In the genomic region with DNA sequence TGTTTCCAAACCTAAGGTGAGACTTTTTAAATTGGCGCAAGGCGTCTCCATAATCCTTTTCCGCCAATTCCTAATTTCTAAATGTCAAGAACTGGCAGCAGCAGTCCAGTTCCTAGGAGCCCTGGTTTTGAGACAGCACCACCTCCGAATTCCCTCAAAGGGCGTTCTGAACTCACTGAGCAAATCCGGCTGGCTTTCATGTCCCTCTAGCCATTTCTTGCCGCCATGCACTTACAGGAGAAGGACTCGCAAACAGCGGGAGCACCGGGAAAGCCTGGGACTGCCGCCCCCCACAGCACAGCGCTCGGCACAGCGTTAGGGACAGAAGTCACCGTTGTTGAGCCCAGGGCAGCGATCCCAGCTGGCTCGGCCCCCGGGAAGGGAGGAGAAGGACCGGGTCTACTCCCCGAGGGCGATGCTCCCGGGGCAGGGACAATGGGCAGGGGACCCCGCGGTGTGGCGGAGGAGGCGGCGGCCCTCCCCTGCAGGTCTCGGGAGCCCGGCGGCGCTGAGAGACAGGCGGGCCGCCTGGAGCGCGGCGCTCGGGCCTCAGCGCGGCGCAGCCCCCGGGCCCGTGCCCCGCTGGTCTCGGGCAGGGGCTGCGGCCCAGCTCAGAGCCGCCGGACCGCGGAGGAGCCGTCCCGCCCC, we compare ENCODE assay signal across 8 cellular contexts. TPM values are rescaled to one million over a fixed set of nuclear protein-coding genes. Genes with fewer than 3 reads are reported as not detected.
DNase-seq lines count a peak whose midpoint lies in the region; ATAC-seq and TF ChIP-seq lines count a peak whose summit lies in the region.

No MANE protein-coding gene starts in this region.

- H3K36me3 Mint-ChIP-seq in Caco-2 (ENCODE audit: insufficient read depth, unreplicated experiment), result peaks cover 25% of the 10 kb centered on the region

- H3K4me1 Mint-ChIP-seq in Caco-2 (ENCODE audit: low read depth, unreplicated experiment), result peaks cover 37% of the 10 kb centered on the region

- TF ChIP-seq EP300 in sigmoid colon (IDR thresholded peaks at IDR 0.05), result no peak

- no peak overlapping the region for H2AFZ ChIP-seq in SU-DHL-6 (ENCODE audit: low read depth, low read length, severe bottlenecking)

- ATAC-seq in GM21381 (IDR thresholded peaks at IDR 0.05; ENCODE audit: unreplicated experiment), result peak; percentile 8

- no peaks in the 10 kb centered on the region for H3K9me2 ChIP-seq in SU-DHL-6 (replicated peaks; ENCODE audit: insufficient read depth, low read length)

- H3K4me1 ChIP-seq in Caco-2 (peaks cover 39% of the 10 kb centered on the region), sigmoid colon (peaks cover 0 to 54% (median 46%) of the 10 kb centered on the region in 4 donors)

- TF ChIP-seq CTCF in Caco-2 (IDR thresholded peaks at IDR 0.05; ENCODE audit: insufficient read depth in 1 of 2, low read depth in 1 of 2, low read length in 1 of 2, severe bottlenecking in 1 of 2, unreplicated experiment in 1 of 2), result no peak
- TF ChIP-seq CTCF in SU-DHL-6 (IDR thresholded peaks at IDR 0.05; ENCODE audit: insufficient read depth, low read length, poor library complexity, severe bottlenecking), result no peak
- no peak for TF ChIP-seq CTCF in cardiac fibroblast (IDR thresholded peaks at IDR 0.05; ENCODE audit: low read depth, low read length)
- TF ChIP-seq CTCF in sigmoid colon (IDR thresholded peaks at IDR 0.05), result no peak

- POLR2A ChIA-PET in Caco-2 (lab: Charles Lee), result interaction anchor here (0.8 to 1.6 kb wide), 4 partner anchors 17 to 92 kb away, joined by 3 to 10 read pairs (median 8); no protein-coding TSS in a partner anchor

- H3F3A ChIP-seq in SU-DHL-6 (ENCODE audit: insufficient read depth), result peaks cover 45% of the 10 kb centered on the region

- no peaks in the 10 kb centered on the region for H3K9me3 Mint-ChIP-seq in Caco-2 (ENCODE audit: unreplicated experiment)

- no TSS peak for BruUV-seq in Caco-2 (replicated peaks; lab: Mats Ljungman, UMichigan)

- WGBS in sigmoid colon, 2 donors, result 0% methylated on average over 51 of the region's 51 CpGs

- H3K9ac ChIP-seq in SU-DHL-6 (ENCODE audit: low read length), result peak overlapping the region; percentile 82

- H3K4me3 Mint-ChIP-seq in Caco-2 (ENCODE audit: unreplicated experiment), result peak overlapping the region; percentile 85

- H3K27me3 Mint-ChIP-seq in Caco-2 (ENCODE audit: insufficient read depth, unreplicated experiment), result no peaks in the 10 kb centered on the region

- H3K36me3 ChIP-seq in Caco-2 (ENCODE audit: control insufficient read depth, insufficient read depth, low read length) (no peaks in the 10 kb centered on the region; the same call in 1 of the 2 replicates), SU-DHL-6 (ENCODE audit: low read length) (peaks cover 15% of the 10 kb centered on the region), sigmoid colon (peaks cover 0 to 4% (median 0%) of the 10 kb centered on the region in 4 donors)

- H3K4me2 ChIP-seq in SU-DHL-6 (ENCODE audit: low read depth, low read length, poor library complexity, severe bottlenecking), result peak overlapping the region; percentile 72

- H3K27me3 ChIP-seq in Caco-2 (replicated peaks; ENCODE audit: control insufficient read depth, insufficient read depth, low read length), result no peaks in the 10 kb centered on the region
- no peaks in the 10 kb centered on the region for H3K27me3 ChIP-seq in SU-DHL-6 (ENCODE audit: low read length)
- H3K27me3 ChIP-seq in sigmoid colon, result no peaks in the 10 kb centered on the region

- peaks cover 19% of the 10 kb centered on the region for H4K20me1 ChIP-seq in SU-DHL-6 (ENCODE audit: low read depth, low read length)

- CTCF ChIA-PET in Caco-2 (lab: Charles Lee), result interaction anchor here (1.2 kb wide), 1 partner anchor 28 kb away, joined by 6 read pairs; no protein-coding TSS in a partner anchor

- H3K79me2 ChIP-seq in SU-DHL-6 (ENCODE audit: insufficient read depth, low read length), result peaks cover 49% of the 10 kb centered on the region

- TF ChIP-seq POLR2A in sigmoid colon (IDR thresholded peaks at IDR 0.05), result no peak

- peak overlapping the region; percentile 96 for H3K4me3 ChIP-seq in Caco-2 (ENCODE audit: low read depth, low read length)
- peak overlapping the region; percentile 88 for H3K4me3 ChIP-seq in SU-DHL-6 (ENCODE audit: insufficient read depth, low read length, poor library complexity, severe bottlenecking)
- peak overlapping the region; percentile 75 to 86 for H3K4me3 ChIP-seq in cardiac fibroblast (replicated peaks in 1 of 2; ENCODE audit: low read depth in 2 of 2, low read length in 2 of 2)
- H3K4me3 ChIP-seq in sigmoid colon, result peak overlapping the region; percentile 76 to 89 (median 86)

- DNase-seq in Caco-2, result peak in 1 of 2 experiments; percentile 43
- DNase-seq in HuH-7.5 (ENCODE audit: low spot score), result peak; percentile 29
- peak; percentile 55 to 61 for DNase-seq in cardiac fibroblast (ENCODE audit: low read depth in 2 of 2)
- DNase-seq in inferior parietal cortex (ENCODE audit: extremely low spot score), result peak; percentile 64
- DNase-seq in sigmoid colon, result peak; percentile 77
- DNase-seq in GM19240 (ENCODE audit: insufficient read length, low spot score), result no peak

- peak overlapping the region; percentile 86 for H3K27ac ChIP-seq in SU-DHL-6 (ENCODE audit: low read depth, low read length)
- peak overlapping the region; percentile 93 to 98 (median 96) for H3K27ac ChIP-seq in sigmoid colon

- no peaks in the 10 kb centered on the region for H3K9me3 ChIP-seq in Caco-2
- H3K9me3 ChIP-seq in SU-DHL-6 (ENCODE audit: insufficient read depth, low read length), result no peaks in the 10 kb centered on the region
- H3K9me3 ChIP-seq in sigmoid colon, result no peaks in the 10 kb centered on the region

- intact Hi-C loops in Caco-2 (cut with micrococcal nuclease; ENCODE audit: unreplicated experiment), result no loop called here
- intact Hi-C loops in sigmoid colon (cut with DNase I), result loop anchor here (2.0 to 5.0 kb wide), 2 partner anchors 16 to 53 kb away; no protein-coding TSS in a partner anchor

- H3K27ac Mint-ChIP-seq in Caco-2 (ENCODE audit: unreplicated experiment), result peak overlapping the region; percentile 86

RNA-seq across cellular contexts. Expression of a gene that starts 0.5 kb away (rescaled TPM):
- total RNA-seq in Caco-2 (2022), result 134 and 142 TPM in 2 replicates
- total RNA-seq in sigmoid colon, result 10 to 100 TPM; 27.1 to 44.3 (median 35.5) TPM
- 10 to 100 TPM; 46.8 to 55.6 (median 50.6) TPM for polyA plus RNA-seq in sigmoid colon
